In genomic region chr2:233387667-233388528, GRCh38 we compare ENCODE assay signal across 1 cellular context.
TF ChIP-seq lines count a peak whose summit lies in the region.

No MANE protein-coding gene starts in this region.

TF ChIP-seq in GM23338, 12 proteins besides CTCF, POLR2A, EP300 and RAD21 (continued from another document):
- TF ChIP-seq ZNF462 (CRISPR knock-in tag; IDR thresholded peaks at IDR 0.05) (no peak), EZH2 (IDR thresholded peaks at IDR 0.05; ENCODE audit: low read depth, unreplicated experiment) (no peak)
